ENCODE assay signal across 19 cellular contexts in the genomic region with DNA sequence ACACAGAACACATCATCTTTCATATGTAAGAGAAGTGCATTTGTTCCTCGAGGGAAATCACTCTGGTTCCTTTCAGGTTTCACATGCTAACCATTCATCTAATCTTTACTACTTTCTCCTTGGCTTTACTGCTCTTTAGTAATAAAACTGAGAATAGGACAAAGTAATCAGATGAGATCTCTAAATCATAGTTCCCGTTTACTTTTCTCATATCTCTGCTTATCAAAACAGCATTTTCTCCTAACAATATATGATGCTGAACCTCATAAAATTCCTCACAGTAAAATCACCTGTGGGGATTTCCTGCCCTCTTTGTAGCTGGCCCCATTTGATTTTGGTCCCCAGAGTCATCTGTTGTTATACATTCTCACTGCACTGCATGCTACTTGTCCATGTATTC.
DNase-seq lines count a peak whose midpoint lies in the region; ATAC-seq and TF ChIP-seq lines count a peak whose summit lies in the region.
"Had no signal": no experiment of that assay in that cellular context is flagged by ENCODE, and none has a peak within 500 bp of the region (broad histone marks: within the 10 kb centered on the region; RNA-seq: fewer than 3 reads in every experiment).

No MANE protein-coding gene starts in this region.

- DNase-seq in NCI-H69 (lab: John Stamatoyannopoulos, UW) (peak; percentile 40), left colon (no peak), neuronal stem cell (ENCODE audit: low spot score) (no peak), NCI-H2029 treated with DMSO at 0.1 percent for 48 hours (lab: John Stamatoyannopoulos, UW) (no peak), DMS79 (lab: John Stamatoyannopoulos, UW) (no peak)
- no peak for DNase-seq in activated CD4-positive, CD25-positive, alpha-beta regulatory T cell (lab: John Stamatoyannopoulos, UW)
- DNase-seq: 8988T; ACHN; C1 segment of cervical spinal cord; Calu3; CD4-positive, alpha-beta memory T cell; COR-L47; DMS53; DND-41; GM23248; H7; HCEC 1CT had no signal

- no peak overlapping the region for H3K4me2 ChIP-seq in neuronal stem cell (ENCODE audit: insufficient read depth, low read length, poor library complexity, severe bottlenecking)
- H3K4me2 ChIP-seq: A549 had no signal

- no peak overlapping the region for H2BK15ac ChIP-seq in neuronal stem cell (ENCODE audit: low read length)

- intact Hi-C loops in left colon (cut with DNase I, micrococcal nuclease) = no loop called here

- H3K9me3 ChIP-seq in HEK293 (ENCODE audit: control insufficient read depth, insufficient read depth, low read depth, low read length) = no peaks in the 10 kb centered on the region
- no peaks in the 10 kb centered on the region for H3K9me3 ChIP-seq in neuronal stem cell (replicated peaks in 1 of 2; ENCODE audit: control insufficient read depth in 2 of 2, insufficient read depth in 1 of 2, low read depth in 1 of 2, low read length in 2 of 2)
- H3K9me3 ChIP-seq: A549 had no signal

- H2BK5ac ChIP-seq in neuronal stem cell (ENCODE audit: low read length) = no peak overlapping the region

- ATAC-seq in left colon = peak; percentile 87
- ATAC-seq: A549 had no signal

- CTCF ChIA-PET in HEK293 (lab: Yijun Ruan, JAX) = no interaction called here

- H2AK5ac ChIP-seq in neuronal stem cell (ENCODE audit: low read depth, low read length) = no peak overlapping the region

- TF ChIP-seq CTCF in HEK293 (tag by site-specific recombination; IDR thresholded peaks at IDR 0.05) = no peak

- POLR2A ChIA-PET in HEK293 (lab: Yijun Ruan, JAX) = no interaction called here

- H3K4me3 ChIP-seq in HEK293 (ENCODE audit: low read depth, low read length) (no peak overlapping the region), neuronal stem cell (ENCODE audit: low read length in 2 of 2) (no peak overlapping the region)
- H3K4me3 ChIP-seq: A549, GM23248 had no signal

- H2BK12ac ChIP-seq in neuronal stem cell (ENCODE audit: low read length) = no peak overlapping the region

- no peak overlapping the region for H3K4ac ChIP-seq in neuronal stem cell (ENCODE audit: low read length)

- H3K27ac ChIP-seq in HEK293 (ENCODE audit: extremely low read depth, low read depth, low read length) (no peak overlapping the region), neuronal stem cell (replicated peaks; ENCODE audit: low read length) (no peak overlapping the region)
- H3K27ac ChIP-seq: A549, GM23248 had no signal

- H4K8ac ChIP-seq in neuronal stem cell (ENCODE audit: low read depth, low read length) = no peak overlapping the region

- peaks cover 23% of the 10 kb centered on the region for H3K4me1 ChIP-seq in HEK293 (ENCODE audit: control insufficient read depth, insufficient read depth, low read length)
- H3K4me1 ChIP-seq in neuronal stem cell (ENCODE audit: control insufficient read depth in 2 of 2, insufficient read depth in 1 of 2, low read depth in 1 of 2, low read length in 2 of 2) = no peaks in the 10 kb centered on the region
- H3K4me1 ChIP-seq: A549 had no signal

- no peaks in the 10 kb centered on the region for H3K79me1 ChIP-seq in neuronal stem cell (ENCODE audit: low read depth, low read length)

- no peak overlapping the region for H2BK120ac ChIP-seq in neuronal stem cell (ENCODE audit: low read depth, low read length)

- no peaks in the 10 kb centered on the region for H3K27me3 ChIP-seq in neuronal stem cell (ENCODE audit: control insufficient read depth in 3 of 3, insufficient read depth in 3 of 3, low read depth in 1 of 3, low read length in 3 of 3)

- peak overlapping the region; percentile 53 for H3K9ac ChIP-seq in neuronal stem cell (ENCODE audit: low read depth, low read length, poor library complexity)
- H3K9ac ChIP-seq: GM23248 had no signal

- no peak overlapping the region for H3K14ac ChIP-seq in neuronal stem cell (ENCODE audit: low read length)

- H2AFZ ChIP-seq in neuronal stem cell (ENCODE audit: low read length) = no peak overlapping the region
- H2AFZ ChIP-seq: GM23248 had no signal

- H3K36me3 ChIP-seq in HEK293 (ENCODE audit: control insufficient read depth in 2 of 2, insufficient read depth in 1 of 2, low read length in 2 of 2) (peaks cover 0 to 6% of the 10 kb centered on the region in 2 experiments; a peak in 1 of 3 replicates), neuronal stem cell (replicated peaks in 1 of 2; ENCODE audit: control insufficient read depth in 2 of 2, insufficient read depth in 2 of 2, low read length in 2 of 2) (peaks cover 0 to 7% of the 10 kb centered on the region in 2 donors)

- no peak overlapping the region for H4K91ac ChIP-seq in neuronal stem cell (ENCODE audit: low read depth, low read length, poor library complexity)

- WGBS in neuronal stem cell (ENCODE audit: extremely low coverage in 2 of 2, insufficient read length in 2 of 2, insufficient replicate concordance in 1 of 2), 2 donors = no CpG with 5 or more reads among the region's 2 CpGs

- H3K18ac ChIP-seq in neuronal stem cell (ENCODE audit: low read length) = no peak overlapping the region

- H3K23ac ChIP-seq in neuronal stem cell (ENCODE audit: low read depth, low read length, poor library complexity) = no peak overlapping the region

TF ChIP-seq in HEK293, 187 proteins besides CTCF, POLR2A, EP300 and RAD21 (continues in another document):
- TF ChIP-seq GFI1B (tag by site-specific recombination; IDR thresholded peaks at IDR 0.05) (peak; percentile 90), ZNF621 (tag by site-specific recombination; IDR thresholded peaks at IDR 0.05) (no peak), MZF1 (tag by site-specific recombination; IDR thresholded peaks at IDR 0.05; ENCODE audit: borderline replicate concordance) (peak; percentile 37; the same call in 1 of the 2 replicates), GLIS2 (tag by site-specific recombination; IDR thresholded peaks at IDR 0.05) (no peak), ZXDB (tag by site-specific recombination; IDR thresholded peaks at IDR 0.05) (0 out of 2 replicates have a peak, but pooled peaks have one; percentile 43), FEZF1 (tag by site-specific recombination; IDR thresholded peaks at IDR 0.05) (peak; percentile 59; the same call in 1 of the 2 replicates), IKZF3 (tag by site-specific recombination; IDR thresholded peaks at IDR 0.05) (peak; percentile 45; the same call in 1 of the 2 replicates), ZNF843 (tag by site-specific recombination; IDR thresholded peaks at IDR 0.05) (peak; percentile 81)
- TF ChIP-seq, protein P1, sequence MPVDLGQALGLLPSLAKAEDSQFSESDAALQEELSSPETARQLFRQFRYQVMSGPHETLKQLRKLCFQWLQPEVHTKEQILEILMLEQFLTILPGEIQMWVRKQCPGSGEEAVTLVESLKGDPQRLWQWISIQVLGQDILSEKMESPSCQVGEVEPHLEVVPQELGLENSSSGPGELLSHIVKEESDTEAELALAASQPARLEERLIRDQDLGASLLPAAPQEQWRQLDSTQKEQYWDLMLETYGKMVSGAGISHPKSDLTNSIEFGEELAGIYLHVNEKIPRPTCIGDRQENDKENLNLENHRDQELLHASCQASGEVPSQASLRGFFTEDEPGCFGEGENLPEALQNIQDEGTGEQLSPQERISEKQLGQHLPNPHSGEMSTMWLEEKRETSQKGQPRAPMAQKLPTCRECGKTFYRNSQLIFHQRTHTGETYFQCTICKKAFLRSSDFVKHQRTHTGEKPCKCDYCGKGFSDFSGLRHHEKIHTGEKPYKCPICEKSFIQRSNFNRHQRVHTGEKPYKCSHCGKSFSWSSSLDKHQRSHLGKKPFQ (tag by site-specific recombination; IDR thresholded peaks at IDR 0.05) = peak; percentile 32; the same call in 1 of the 2 replicates
- TF ChIP-seq, protein P2, sequence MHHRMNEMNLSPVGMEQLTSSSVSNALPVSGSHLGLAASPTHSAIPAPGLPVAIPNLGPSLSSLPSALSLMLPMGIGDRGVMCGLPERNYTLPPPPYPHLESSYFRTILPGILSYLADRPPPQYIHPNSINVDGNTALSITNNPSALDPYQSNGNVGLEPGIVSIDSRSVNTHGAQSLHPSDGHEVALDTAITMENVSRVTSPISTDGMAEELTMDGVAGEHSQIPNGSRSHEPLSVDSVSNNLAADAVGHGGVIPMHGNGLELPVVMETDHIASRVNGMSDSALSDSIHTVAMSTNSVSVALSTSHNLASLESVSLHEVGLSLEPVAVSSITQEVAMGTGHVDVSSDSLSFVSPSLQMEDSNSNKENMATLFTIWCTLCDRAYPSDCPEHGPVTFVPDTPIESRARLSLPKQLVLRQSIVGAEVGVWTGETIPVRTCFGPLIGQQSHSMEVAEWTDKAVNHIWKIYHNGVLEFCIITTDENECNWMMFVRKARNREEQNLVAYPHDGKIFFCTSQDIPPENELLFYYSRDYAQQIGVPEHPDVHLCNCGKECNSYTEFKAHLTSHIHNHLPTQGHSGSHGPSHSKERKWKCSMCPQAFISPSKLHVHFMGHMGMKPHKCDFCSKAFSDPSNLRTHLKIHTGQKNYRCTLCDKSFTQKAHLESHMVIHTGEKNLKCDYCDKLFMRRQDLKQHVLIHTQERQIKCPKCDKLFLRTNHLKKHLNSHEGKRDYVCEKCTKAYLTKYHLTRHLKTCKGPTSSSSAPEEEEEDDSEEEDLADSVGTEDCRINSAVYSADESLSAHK (tag by site-specific recombination; IDR thresholded peaks at IDR 0.05) = 0 out of 2 replicates have a peak, but pooled peaks have one; percentile 47
- TF ChIP-seq, protein P3, sequence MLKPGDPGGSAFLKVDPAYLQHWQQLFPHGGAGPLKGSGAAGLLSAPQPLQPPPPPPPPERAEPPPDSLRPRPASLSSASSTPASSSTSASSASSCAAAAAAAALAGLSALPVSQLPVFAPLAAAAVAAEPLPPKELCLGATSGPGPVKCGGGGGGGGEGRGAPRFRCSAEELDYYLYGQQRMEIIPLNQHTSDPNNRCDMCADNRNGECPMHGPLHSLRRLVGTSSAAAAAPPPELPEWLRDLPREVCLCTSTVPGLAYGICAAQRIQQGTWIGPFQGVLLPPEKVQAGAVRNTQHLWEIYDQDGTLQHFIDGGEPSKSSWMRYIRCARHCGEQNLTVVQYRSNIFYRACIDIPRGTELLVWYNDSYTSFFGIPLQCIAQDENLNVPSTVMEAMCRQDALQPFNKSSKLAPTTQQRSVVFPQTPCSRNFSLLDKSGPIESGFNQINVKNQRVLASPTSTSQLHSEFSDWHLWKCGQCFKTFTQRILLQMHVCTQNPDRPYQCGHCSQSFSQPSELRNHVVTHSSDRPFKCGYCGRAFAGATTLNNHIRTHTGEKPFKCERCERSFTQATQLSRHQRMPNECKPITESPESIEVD (tag by site-specific recombination; IDR thresholded peaks at IDR 0.05) = peak; percentile 67
